Comparison of ENCODE assay signal across 8 cellular contexts in genomic region chr12:12786716-12787601, GRCh38. TPM values are rescaled to one million over a fixed set of nuclear protein-coding genes. Genes with fewer than 3 reads are reported as not detected.
DNase-seq lines count a peak whose midpoint lies in the region; ATAC-seq, FAIRE-seq and TF ChIP-seq lines count a peak whose summit lies in the region.

No MANE protein-coding gene starts in this region.

- peaks cover 1 to 2% (median 2%) of the 10 kb centered on the region in 3 donors for H3K27me3 Mint-ChIP-seq in CD14-positive monocyte (ENCODE audit: low read depth in 3 of 3)

- peak overlapping the region; percentile 40 for H2AFZ ChIP-seq in endothelial cell of umbilical vein (ENCODE audit: low read depth, low read length)

- H3K36me3 Mint-ChIP-seq in CD14-positive monocyte: peaks cover 3 to 9% of the 10 kb centered on the region in 2 donors

- H3K9me3 Mint-ChIP-seq in CD14-positive monocyte: no peaks in the 10 kb centered on the region

- H3K27ac Mint-ChIP-seq in CD14-positive monocyte: peak overlapping the region in 6 of 7 donors; percentile 7 to 81 (median 38)

- peak overlapping the region; percentile 84 to 89 for H3K4me3 Mint-ChIP-seq in CD14-positive monocyte

- H3K27me3 ChIP-seq in endothelial cell of umbilical vein (ENCODE audit: control insufficient read depth in 2 of 2, insufficient read depth in 2 of 2, low read length in 2 of 2): no peaks in the 10 kb centered on the region

- BruUV-seq in endothelial cell of umbilical vein (replicated peaks; lab: Mats Ljungman, UMichigan): no TSS peak

- no peaks in the 10 kb centered on the region for H3K36me3 ChIP-seq in endothelial cell of umbilical vein (ENCODE audit: control insufficient read depth in 2 of 2, extremely low read depth in 1 of 2, insufficient read depth in 2 of 2, low read length in 2 of 2)

- peak overlapping the region; percentile 6 to 44 (median 39) for H3K4me3 ChIP-seq in endothelial cell of umbilical vein (replicated peaks in 1 of 3; ENCODE audit: insufficient read depth in 1 of 3, low read depth in 1 of 3, low read length in 3 of 3)

- H3K9ac ChIP-seq in endothelial cell of umbilical vein (replicated peaks; ENCODE audit: extremely low read depth, insufficient read depth, low read length): peak overlapping the region; percentile 83

- CTCF ChIA-PET in endothelial cell of umbilical vein (lab: Charles Lee): interaction anchor here (0.6 to 5.4 kb wide), 16 partner anchors 17 to 425 kb away, joined by 3 to 40 read pairs (median 4); no protein-coding TSS in a partner anchor

- peaks cover 43% of the 10 kb centered on the region for H3K4me1 ChIP-seq in endothelial cell of umbilical vein (ENCODE audit: control insufficient read depth, extremely low read depth, insufficient read depth, low read length)

- dilution Hi-C loops in endothelial cell of umbilical vein (cut with MboI; ENCODE audit: extremely low pct_ligation_motif_present, low sequenced_read_pairs): no loop called here

- TF ChIP-seq POLR2A in endothelial cell of umbilical vein (IDR thresholded peaks at IDR 0.05; ENCODE audit: low read depth, low read length): peak; percentile 91

- no peak for FAIRE-seq in endothelial cell of umbilical vein (lab: Jason Lieb, UNC)

- peak; percentile 58 for ATAC-seq in GM19043 (IDR thresholded peaks at IDR 0.05; ENCODE audit: low read depth, unreplicated experiment)
- peak; percentile 71 for ATAC-seq in HG03196 (IDR thresholded peaks at IDR 0.05; ENCODE audit: unreplicated experiment)

- no peaks in the 10 kb centered on the region for H3K9me1 ChIP-seq in endothelial cell of umbilical vein (replicated peaks; ENCODE audit: control insufficient read depth, extremely low read depth, insufficient read depth, low read length)

- TF ChIP-seq CTCF in CD14-positive monocyte (IDR thresholded peaks at IDR 0.05): peak; percentile 16
- peak in 1 of 2 donors; percentile 8 for TF ChIP-seq CTCF in endothelial cell of umbilical vein (IDR thresholded peaks at IDR 0.05; ENCODE audit: extremely low read depth in 1 of 2, insufficient read depth in 1 of 2, low read depth in 1 of 2, low read length in 2 of 2)

- POLR2A ChIA-PET in endothelial cell of umbilical vein (lab: Charles Lee): interaction anchor here (0.6 to 1.2 kb wide), 6 partner anchors 27 to 409 kb away, joined by 3 read pairs; partner anchors contain the start of genes EMP1 and GPRC5A

- intact Hi-C loops in CD14-positive monocyte (cut with micrococcal nuclease) (loop anchor here in 1 of 2 donors (10.0 kb wide), 1 partner anchor 448 kb away; no protein-coding TSS in a partner anchor), endothelial cell of umbilical vein (cut with micrococcal nuclease) (loop anchor here (1.0 to 5.0 kb wide), 2 partner anchors 105 to 311 kb away; partner anchors contain the start of gene GPRC5A)

- peak; percentile 61 for DNase-seq in CD14-positive monocyte (ENCODE audit: low spot score)
- peak; percentile 83 for DNase-seq in NCI-H69 (lab: John Stamatoyannopoulos, UW)
- DNase-seq in activated T-cell treated with anti-CD3 and anti-CD28 coated beads for 1 hour (ENCODE audit: low read depth): peak; percentile 51
- peak; percentile 88 for DNase-seq in endothelial cell of umbilical vein (ENCODE audit: low read depth, low spot score)
- peak; percentile 85 for DNase-seq in midbrain (lab: John Stamatoyannopoulos, UW)
- peak; percentile 51 to 67 for DNase-seq in stimulated activated CD8-positive, alpha-beta memory T cell treated with anti-CD3 and anti-CD28 coated beads, Interleukin-2, amount 100 ng/mL, for 48 hours (ENCODE audit: low read depth in 2 of 2)

- peaks cover 12% of the 10 kb centered on the region for H3K4me1 Mint-ChIP-seq in CD14-positive monocyte

- H3K9me3 ChIP-seq in endothelial cell of umbilical vein (replicated peaks; ENCODE audit: control insufficient read depth, insufficient read depth, low read length): no peaks in the 10 kb centered on the region

- peak overlapping the region; percentile 90 for H3K4me2 ChIP-seq in endothelial cell of umbilical vein (ENCODE audit: insufficient read depth, low read length)

- H3K27ac ChIP-seq in endothelial cell of umbilical vein (ENCODE audit: insufficient read depth, low read depth, low read length): peak overlapping the region; percentile 78

- peaks cover 12% of the 10 kb centered on the region for H3K79me2 ChIP-seq in endothelial cell of umbilical vein (ENCODE audit: control insufficient read depth, insufficient read depth, low read length)

- no peaks in the 10 kb centered on the region for H4K20me1 ChIP-seq in endothelial cell of umbilical vein (replicated peaks; ENCODE audit: control insufficient read depth, extremely low read depth, insufficient read depth, low read length)

TF ChIP-seq in endothelial cell of umbilical vein, 7 proteins besides CTCF, POLR2A, EP300 and RAD21:
- TF ChIP-seq POLR2AphosphoS5 (IDR thresholded peaks at IDR 0.05; ENCODE audit: insufficient read depth, low read depth, low read length) (peak; percentile 88), MYC (IDR thresholded peaks at IDR 0.05; ENCODE audit: low read depth, low read length) (no peak)
- TF ChIP-seq, protein P1, sequence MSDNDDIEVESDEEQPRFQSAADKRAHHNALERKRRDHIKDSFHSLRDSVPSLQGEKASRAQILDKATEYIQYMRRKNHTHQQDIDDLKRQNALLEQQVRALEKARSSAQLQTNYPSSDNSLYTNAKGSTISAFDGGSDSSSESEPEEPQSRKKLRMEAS (IDR thresholded peaks at IDR 0.05; ENCODE audit: insufficient read depth, insufficient read length): peak; percentile 46

RNA-seq across cellular contexts. Expression of gene APOLD1, which starts 1.5 kb away (rescaled TPM):
- polyA plus RNA-seq in CD14-positive monocyte (under 1 TPM in 1 of 2 donors, not detected in 1; 0.08 TPM), endothelial cell of umbilical vein (3.3 and 3.7 TPM in 2 replicates)
- 5.3 and 6.0 TPM in 2 replicates for total RNA-seq in endothelial cell of umbilical vein
- polyA plus RNA-seq in endothelial cell of umbilical vein (2011; cell fraction: cytosol; rRNA removed): 3.6 and 4.2 TPM in 2 replicates
- polyA plus RNA-seq in endothelial cell of umbilical vein (2011; cell fraction: nucleus; rRNA removed): 8.6 and 9.6 TPM in 2 replicates
- 4.7 and 6.3 TPM in 2 replicates for polyA plus RNA-seq in endothelial cell of umbilical vein (2012)
- polyA minus RNA-seq in endothelial cell of umbilical vein: 5.0 and 5.7 TPM in 2 replicates
- polyA minus RNA-seq in endothelial cell of umbilical vein (2011; cell fraction: cytosol; rRNA and poly(A)+ RNA removed): 0.72 TPM
- 14.3 and 15.0 TPM in 2 replicates for polyA minus RNA-seq in endothelial cell of umbilical vein (2011; cell fraction: nucleus; rRNA and poly(A)+ RNA removed)

RNA-seq across cellular contexts. Expression of gene DDX47, which starts 26.2 kb away (rescaled TPM):
- 10 to 100 TPM; 30.1 to 35.2 TPM for polyA plus RNA-seq in CD14-positive monocyte
- 74.6 and 75.2 TPM in 2 replicates for total RNA-seq in endothelial cell of umbilical vein
- 52.5 and 73.4 TPM in 2 replicates for polyA plus RNA-seq in endothelial cell of umbilical vein
- polyA plus RNA-seq in endothelial cell of umbilical vein (2011; cell fraction: cytosol; rRNA removed): 71.1 and 74.7 TPM in 2 replicates
- polyA plus RNA-seq in endothelial cell of umbilical vein (2011; cell fraction: nucleus; rRNA removed): 190 and 261 TPM in 2 replicates
- 71.0 and 96.4 TPM in 2 replicates for polyA plus RNA-seq in endothelial cell of umbilical vein (2012)
- polyA minus RNA-seq in endothelial cell of umbilical vein: 51.8 and 75.8 TPM in 2 replicates
- polyA minus RNA-seq in endothelial cell of umbilical vein (2011; cell fraction: cytosol; rRNA and poly(A)+ RNA removed): 33.4 TPM
- polyA minus RNA-seq in endothelial cell of umbilical vein (2011; cell fraction: nucleus; rRNA and poly(A)+ RNA removed): 80.8 and 105 TPM in 2 replicates

Comparison
In these comparisons a context has a peak if more than half of its experiments do, and no peak if none do; other contexts are left out.
1. Peak in every context shown above with its lines: DNase-seq, ATAC-seq, H3K4me3 ChIP-seq and H3K27ac ChIP-seq.